ENCODE assay signal across 9 cellular contexts in the genomic region with DNA sequence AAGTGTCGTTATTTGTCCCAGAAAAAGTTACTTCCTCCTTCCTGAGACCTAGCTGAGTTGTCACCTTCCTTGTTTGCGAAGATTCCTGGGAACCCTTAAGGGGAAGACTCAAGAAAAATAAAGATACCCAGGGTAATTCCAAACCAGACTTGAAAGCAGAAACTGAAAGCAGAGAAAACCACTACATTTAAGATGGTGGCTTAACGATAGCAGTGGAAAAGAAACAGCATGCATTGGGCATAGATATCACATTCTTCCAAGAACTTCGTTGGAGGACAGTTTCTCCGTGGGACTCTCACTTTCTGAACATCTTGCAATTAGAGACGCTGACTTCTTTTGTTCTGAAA.
DNase-seq lines count a peak whose midpoint lies in the region; ATAC-seq, FAIRE-seq and TF ChIP-seq lines count a peak whose summit lies in the region.
"Had no signal": no experiment of that assay in that cellular context is flagged by ENCODE, and none has a peak within 500 bp of the region (broad histone marks: within the 10 kb centered on the region; RNA-seq: fewer than 3 reads in every experiment).

No MANE protein-coding gene starts in this region.

- TF ChIP-seq RAD21 in GM12878 (IDR thresholded peaks at IDR 0.05; ENCODE audit: insufficient read depth, low read depth, low read length), result no peak

- peak overlapping the region; percentile 71 for H3K4me2 ChIP-seq in GM12878 (ENCODE audit: control insufficient read depth, insufficient read depth)

- POLR2A ChIA-PET in GM12878 (lab: Charles Lee), result interaction anchor here (1.3 to 2.5 kb wide), 8 partner anchors 11 to 471 kb away, joined by 3 to 10 read pairs (median 6); a partner anchor contains a TSS

- intact Hi-C loops in GM12878 (cut with micrococcal nuclease; ENCODE audit: unreplicated experiment), result loop anchor here (1.0 to 10.0 kb wide), 4 partner anchors 144 to 326 kb away; no protein-coding TSS in a partner anchor
- intact Hi-C loops in ovary (cut with DNase I), result loop anchor here in 3 of 4 donors (5.0 to 10.0 kb wide), 3 partner anchors 363 to 543 kb away; a partner anchor contains a TSS

- FAIRE-seq in GM12878 (lab: Jason Lieb, UNC), result peak; percentile 61

- peak overlapping the region; percentile 5 for H2AFZ ChIP-seq in GM12878 (ENCODE audit: control insufficient read depth, low read depth, low read length)

- H3K9ac ChIP-seq in GM12878 (ENCODE audit: control insufficient read depth, insufficient read depth, low read length), result no peak overlapping the region

- H3K27ac ChIP-seq in GM12878 (ENCODE audit: control insufficient read depth, insufficient read depth) (peak overlapping the region; percentile 15; the same call in 1 of the 2 replicates), ovary (no peak overlapping the region)

- SMC1A ChIA-PET in GM12878 (lab: Charles Lee; ENCODE audit: uncharacterized antibody, unreplicated experiment), result interaction anchor here (0.7 to 20.2 kb wide), 20 partner anchors 8 to 605 kb away, joined by 3 to 474 read pairs (median 6); a partner anchor contains a TSS

- CTCF ChIA-PET in activated naive CD4-positive, alpha-beta T cell treated with anti-CD3 and anti-CD28 coated beads, Interleukin-2, amount 10 ng/mL, durations not matched to agents 7 days and 5 days (lab: Charles Lee), result interaction anchor here (1.0 to 13.9 kb wide), 2 partner anchors 469 to 543 kb away, joined by 3 to 277 read pairs; a partner anchor contains a TSS
- CTCF ChIA-PET in GM12878 (lab: Yijun Ruan, JAX), result interaction anchor here (1.0 to 17.7 kb wide), 4 partner anchors 12 to 543 kb away, joined by 3 to 590 read pairs (median 8); no protein-coding TSS in a partner anchor

- no peaks in the 10 kb centered on the region for H3K79me2 ChIP-seq in GM12878 (ENCODE audit: control insufficient read depth, insufficient read depth, low read length)

- peaks cover 7% of the 10 kb centered on the region for H3K9me3 Mint-ChIP-seq in activated naive CD4-positive, alpha-beta T cell treated with anti-CD3 and anti-CD28 coated beads, Interleukin-2, amount 10 ng/mL, durations not matched to agents 7 days and 5 days

- peaks cover 31% of the 10 kb centered on the region for H3K36me3 Mint-ChIP-seq in activated naive CD4-positive, alpha-beta T cell treated with anti-CD3 and anti-CD28 coated beads, Interleukin-2, amount 10 ng/mL, durations not matched to agents 7 days and 5 days

- TF ChIP-seq CTCF in GM12878 (IDR thresholded peaks at IDR 0.05 in 2 of 3, conservative IDR thresholded peaks at IDR 0.05 in 1 of 3; ENCODE audit: control insufficient read depth in 2 of 3, extremely low read depth in 1 of 3, insufficient read depth in 1 of 3, low read depth in 3 of 3, low read length in 3 of 3) (no peak), ovary (IDR thresholded peaks at IDR 0.05) (no peak)

- H3K4me3 ChIP-seq in GM12878 (peak overlapping the region; percentile 30; the same call in 1 of the 2 replicates), ovary (no peak overlapping the region)

- no TSS peak for BruUV-seq in GM12878 (replicated peaks; lab: Mats Ljungman, UMichigan)

- H3K9me3 ChIP-seq in GM12878 (replicated peaks; ENCODE audit: control insufficient read depth, insufficient read depth, low read length), result peaks cover 3% of the 10 kb centered on the region; the same call in 2 of the 3 replicates
- no peaks in the 10 kb centered on the region for H3K9me3 ChIP-seq in ovary

- no peaks in the 10 kb centered on the region for H3K36me3 ChIP-seq in GM12878 (ENCODE audit: control insufficient read depth in 2 of 2, insufficient read depth in 2 of 2, low read length in 1 of 2)
- no peaks in the 10 kb centered on the region for H3K36me3 ChIP-seq in ovary

- H3K4me1 Mint-ChIP-seq in activated naive CD4-positive, alpha-beta T cell treated with anti-CD3 and anti-CD28 coated beads, Interleukin-2, amount 10 ng/mL, durations not matched to agents 7 days and 5 days, result peaks cover 62% of the 10 kb centered on the region

- no peak for DNase-seq in activated naive CD4-positive, alpha-beta T cell treated with anti-CD3 and anti-CD28 coated beads, Interleukin-2, amount 10 ng/mL, durations not matched to agents 7 days and 5 days
- no peak for DNase-seq in activated naive CD4-positive, alpha-beta T cell treated with anti-CD3 and anti-CD28 coated beads, Interleukin-2, amount 50 U/mL, for 16 hours
- DNase-seq in GM12878 (ENCODE audit: low read depth, low spot score), result no peak
- no peak for DNase-seq in ovary
- DNase-seq in stimulated activated CD4-positive, alpha-beta T cell treated with anti-CD3 and anti-CD28 coated beads, Interleukin-15, amount 100 ng/mL, for 24 hours, result no peak
- DNase-seq in NCI-H1930 (lab: John Stamatoyannopoulos, UW), result no peak
- DNase-seq in islet precursor cell, result no peak
- DNase-seq: NCI-H1436 treated with DMSO at 0.1 percent for 48 hours had no signal

- peak; percentile 24 to 60; a peak in 2 of 4 replicates for TF ChIP-seq EP300 in GM12878 (IDR thresholded peaks at IDR 0.05; ENCODE audit: borderline replicate concordance in 1 of 2, control insufficient read depth in 1 of 2, low read depth in 2 of 2, low read length in 2 of 2)
- no peak for TF ChIP-seq EP300 in ovary (IDR thresholded peaks at IDR 0.05)

- RAD21 ChIA-PET in GM12878 (lab: Charles Lee; ENCODE audit: unreplicated experiment), result interaction anchor here (0.5 to 7.9 kb wide), 12 partner anchors 12 to 549 kb away, joined by 3 to 114 read pairs (median 6); a partner anchor contains a TSS

- TF ChIP-seq POLR2A in GM12878 (IDR thresholded peaks at IDR 0.05; ENCODE audit: low read depth, low read length) (no peak), ovary (IDR thresholded peaks at IDR 0.05) (no peak)

- H3K27me3 ChIP-seq in GM12878 (replicated peaks in 1 of 2; ENCODE audit: control insufficient read depth in 2 of 2, insufficient read depth in 2 of 2, low read length in 1 of 2) (no peaks in the 10 kb centered on the region), ovary (no peaks in the 10 kb centered on the region)

- peak overlapping the region; percentile 93 for H3K27ac Mint-ChIP-seq in activated naive CD4-positive, alpha-beta T cell treated with anti-CD3 and anti-CD28 coated beads, Interleukin-2, amount 10 ng/mL, durations not matched to agents 7 days and 5 days

- WGBS in GM12878 (ENCODE audit: insufficient coverage, insufficient replicate concordance, low lambda C conversion rate, missing lambda C conversion rate), result 0% methylated on average over 6 of the region's 6 CpGs
- 80 to 88% (median 80%) methylated on average over 6 of the region's 6 CpGs for WGBS in ovary, 3 donors

- in situ Hi-C loops in GM12878 (cut with MboI), result no loop called here

- H3K4me1 ChIP-seq in GM12878 (ENCODE audit: control insufficient read depth, insufficient read depth, low read length) (peaks cover 18% of the 10 kb centered on the region), ovary (ENCODE audit: insufficient read depth) (peaks cover 12% of the 10 kb centered on the region)

- peak; percentile 46 for ATAC-seq in HG03159 (IDR thresholded peaks at IDR 0.05; ENCODE audit: unreplicated experiment)
- peak; percentile 69 for ATAC-seq in GM12878

- no peaks in the 10 kb centered on the region for H3K27me3 Mint-ChIP-seq in activated naive CD4-positive, alpha-beta T cell treated with anti-CD3 and anti-CD28 coated beads, Interleukin-2, amount 10 ng/mL, durations not matched to agents 7 days and 5 days

- H4K20me1 ChIP-seq in GM12878 (ENCODE audit: control insufficient read depth, insufficient read depth), result no peaks in the 10 kb centered on the region

- peak overlapping the region; percentile 40 for H3K4me3 Mint-ChIP-seq in activated naive CD4-positive, alpha-beta T cell treated with anti-CD3 and anti-CD28 coated beads, Interleukin-2, amount 10 ng/mL, durations not matched to agents 7 days and 5 days

TF ChIP-seq in GM12878, 131 proteins besides CTCF, POLR2A, EP300 and RAD21 (continues in another document):
- TF ChIP-seq, protein P1, sequence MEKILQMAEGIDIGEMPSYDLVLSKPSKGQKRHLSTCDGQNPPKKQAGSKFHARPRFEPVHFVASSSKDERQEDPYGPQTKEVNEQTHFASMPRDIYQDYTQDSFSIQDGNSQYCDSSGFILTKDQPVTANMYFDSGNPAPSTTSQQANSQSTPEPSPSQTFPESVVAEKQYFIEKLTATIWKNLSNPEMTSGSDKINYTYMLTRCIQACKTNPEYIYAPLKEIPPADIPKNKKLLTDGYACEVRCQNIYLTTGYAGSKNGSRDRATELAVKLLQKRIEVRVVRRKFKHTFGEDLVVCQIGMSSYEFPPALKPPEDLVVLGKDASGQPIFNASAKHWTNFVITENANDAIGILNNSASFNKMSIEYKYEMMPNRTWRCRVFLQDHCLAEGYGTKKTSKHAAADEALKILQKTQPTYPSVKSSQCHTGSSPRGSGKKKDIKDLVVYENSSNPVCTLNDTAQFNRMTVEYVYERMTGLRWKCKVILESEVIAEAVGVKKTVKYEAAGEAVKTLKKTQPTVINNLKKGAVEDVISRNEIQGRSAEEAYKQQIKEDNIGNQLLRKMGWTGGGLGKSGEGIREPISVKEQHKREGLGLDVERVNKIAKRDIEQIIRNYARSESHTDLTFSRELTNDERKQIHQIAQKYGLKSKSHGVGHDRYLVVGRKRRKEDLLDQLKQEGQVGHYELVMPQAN (conservative IDR thresholded peaks at IDR 0.05), result no peak
- TF ChIP-seq, protein P2, sequence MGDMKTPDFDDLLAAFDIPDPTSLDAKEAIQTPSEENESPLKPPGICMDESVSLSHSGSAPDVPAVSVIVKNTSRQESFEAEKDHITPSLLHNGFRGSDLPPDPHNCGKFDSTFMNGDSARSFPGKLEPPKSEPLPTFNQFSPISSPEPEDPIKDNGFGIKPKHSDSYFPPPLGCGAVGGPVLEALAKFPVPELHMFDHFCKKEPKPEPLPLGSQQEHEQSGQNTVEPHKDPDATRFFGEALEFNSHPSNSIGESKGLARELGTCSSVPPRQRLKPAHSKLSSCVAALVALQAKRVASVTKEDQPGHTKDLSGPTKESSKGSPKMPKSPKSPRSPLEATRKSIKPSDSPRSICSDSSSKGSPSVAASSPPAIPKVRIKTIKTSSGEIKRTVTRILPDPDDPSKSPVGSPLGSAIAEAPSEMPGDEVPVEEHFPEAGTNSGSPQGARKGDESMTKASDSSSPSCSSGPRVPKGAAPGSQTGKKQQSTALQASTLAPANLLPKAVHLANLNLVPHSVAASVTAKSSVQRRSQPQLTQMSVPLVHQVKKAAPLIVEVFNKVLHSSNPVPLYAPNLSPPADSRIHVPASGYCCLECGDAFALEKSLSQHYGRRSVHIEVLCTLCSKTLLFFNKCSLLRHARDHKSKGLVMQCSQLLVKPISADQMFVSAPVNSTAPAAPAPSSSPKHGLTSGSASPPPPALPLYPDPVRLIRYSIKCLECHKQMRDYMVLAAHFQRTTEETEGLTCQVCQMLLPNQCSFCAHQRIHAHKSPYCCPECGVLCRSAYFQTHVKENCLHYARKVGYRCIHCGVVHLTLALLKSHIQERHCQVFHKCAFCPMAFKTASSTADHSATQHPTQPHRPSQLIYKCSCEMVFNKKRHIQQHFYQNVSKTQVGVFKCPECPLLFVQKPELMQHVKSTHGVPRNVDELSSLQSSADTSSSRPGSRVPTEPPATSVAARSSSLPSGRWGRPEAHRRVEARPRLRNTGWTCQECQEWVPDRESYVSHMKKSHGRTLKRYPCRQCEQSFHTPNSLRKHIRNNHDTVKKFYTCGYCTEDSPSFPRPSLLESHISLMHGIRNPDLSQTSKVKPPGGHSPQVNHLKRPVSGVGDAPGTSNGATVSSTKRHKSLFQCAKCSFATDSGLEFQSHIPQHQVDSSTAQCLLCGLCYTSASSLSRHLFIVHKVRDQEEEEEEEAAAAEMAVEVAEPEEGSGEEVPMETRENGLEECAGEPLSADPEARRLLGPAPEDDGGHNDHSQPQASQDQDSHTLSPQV (IDR thresholded peaks at IDR 0.05), result no peak
